Comparison of ENCODE assay signal across 17 cellular contexts in genomic region chr15:29092376-29093064, GRCh38.
DNase-seq lines count a peak whose midpoint lies in the region; ATAC-seq, FAIRE-seq and TF ChIP-seq lines count a peak whose summit lies in the region.
"Had no signal": no experiment of that assay in that cellular context is flagged by ENCODE, and none has a peak within 500 bp of the region (broad histone marks: within the 10 kb centered on the region; RNA-seq: fewer than 3 reads in every experiment).

No MANE protein-coding gene starts in this region.

- H3K9me3 Mint-ChIP-seq in activated CD8-positive, alpha-beta T cell treated with anti-CD3 and anti-CD28 coated beads for 36 hours: no peaks in the 10 kb centered on the region
- H3K9me3 Mint-ChIP-seq in activated CD8-positive, alpha-beta T cell treated with anti-CD3 and anti-CD28 coated beads, Interleukin-2, amount 10 ng/mL, durations not matched to agents 7 days and 5 days (ENCODE audit: insufficient read depth): no peaks in the 10 kb centered on the region
- no peaks in the 10 kb centered on the region for H3K9me3 Mint-ChIP-seq in astrocyte (ENCODE audit: unreplicated experiment)

- DNase-seq in activated CD8-positive, alpha-beta T cell treated with anti-CD3 and anti-CD28 coated beads for 36 hours: no peak
- no peak for DNase-seq in activated CD8-positive, alpha-beta T cell treated with anti-CD3 and anti-CD28 coated beads, Interleukin-2, amount 10 ng/mL, durations not matched to agents 7 days and 5 days
- no peak for DNase-seq in astrocyte (ENCODE audit: low read depth)
- peak; percentile 64 for DNase-seq in spleen
- no peak for DNase-seq in OCI-LY7 (ENCODE audit: low spot score)
- no peak for DNase-seq in activated CD4-positive, alpha-beta T cell treated with anti-CD3 and anti-CD28 coated beads, Interleukin-2, amount 50 U/mL, for 48 hours
- no peak for DNase-seq in SW 1271 (lab: John Stamatoyannopoulos, UW)
- DNase-seq: COR-L47, DMS153, HCEC 1CT, NCI-H1436 treated with DMSO at 0.1 percent for 48 hours, NCI-H2081 treated with DMSO at 0.1 percent for 48 hours, NCI-H226, PC-9 had no signal

- H3K4me2 ChIP-seq in astrocyte (ENCODE audit: low read length) (no peak overlapping the region), OCI-LY7 (ENCODE audit: low read length) (no peak overlapping the region)
- H3K4me2 ChIP-seq: BLaER1 treated with 17β-estradiol and CSF1 and Interleukin-3, amounts not matched to agents 10 nM and 100 nM; PC-9 had no signal

- no peaks in the 10 kb centered on the region for H3K27me3 Mint-ChIP-seq in activated CD8-positive, alpha-beta T cell treated with anti-CD3 and anti-CD28 coated beads for 36 hours
- no peaks in the 10 kb centered on the region for H3K27me3 Mint-ChIP-seq in activated CD8-positive, alpha-beta T cell treated with anti-CD3 and anti-CD28 coated beads, Interleukin-2, amount 10 ng/mL, durations not matched to agents 7 days and 5 days (ENCODE audit: low read depth)
- H3K27me3 Mint-ChIP-seq in astrocyte (ENCODE audit: low read depth, unreplicated experiment): peaks cover 3% of the 10 kb centered on the region

- POLR2A ChIA-PET in activated CD8-positive, alpha-beta T cell treated with anti-CD3 and anti-CD28 coated beads for 36 hours (lab: Charles Lee): no interaction called here
- POLR2A ChIA-PET in activated CD8-positive, alpha-beta T cell treated with anti-CD3 and anti-CD28 coated beads, Interleukin-2, amount 10 ng/mL, durations not matched to agents 7 days and 5 days (lab: Charles Lee): no interaction called here
- POLR2A ChIA-PET in OCI-LY7 (lab: Charles Lee): no interaction called here

- no peak for TF ChIP-seq POLR2A in spleen (IDR thresholded peaks at IDR 0.05)

- H4K20me1 ChIP-seq in astrocyte (ENCODE audit: insufficient read depth, low read length) (no peaks in the 10 kb centered on the region), OCI-LY7 (ENCODE audit: insufficient read depth, low read length) (no peaks in the 10 kb centered on the region)
- H4K20me1 ChIP-seq: BLaER1 treated with 17β-estradiol and CSF1 and Interleukin-3, amounts not matched to agents 10 nM and 100 nM had no signal

- H3K4me1 Mint-ChIP-seq in activated CD8-positive, alpha-beta T cell treated with anti-CD3 and anti-CD28 coated beads for 36 hours (ENCODE audit: low read depth): peaks cover 21% of the 10 kb centered on the region
- H3K4me1 Mint-ChIP-seq in activated CD8-positive, alpha-beta T cell treated with anti-CD3 and anti-CD28 coated beads, Interleukin-2, amount 10 ng/mL, durations not matched to agents 7 days and 5 days (ENCODE audit: low read depth): peaks cover 30% of the 10 kb centered on the region
- peaks cover 5% of the 10 kb centered on the region for H3K4me1 Mint-ChIP-seq in astrocyte (ENCODE audit: low read depth, unreplicated experiment)

- H2AFZ ChIP-seq in astrocyte (ENCODE audit: low read depth, low read length) (no peak overlapping the region), OCI-LY7 (ENCODE audit: low read length) (no peak overlapping the region)
- H2AFZ ChIP-seq: PC-9 had no signal

- no peak overlapping the region for H3K4me3 Mint-ChIP-seq in activated CD8-positive, alpha-beta T cell treated with anti-CD3 and anti-CD28 coated beads for 36 hours
- no peak overlapping the region for H3K4me3 Mint-ChIP-seq in activated CD8-positive, alpha-beta T cell treated with anti-CD3 and anti-CD28 coated beads, Interleukin-2, amount 10 ng/mL, durations not matched to agents 7 days and 5 days
- no peak overlapping the region for H3K4me3 Mint-ChIP-seq in astrocyte (ENCODE audit: unreplicated experiment)

- no peaks in the 10 kb centered on the region for H3K36me3 ChIP-seq in astrocyte (ENCODE audit: insufficient read depth, low read length)
- H3K36me3 ChIP-seq in spleen: peaks cover 0 to 19% (median 0%) of the 10 kb centered on the region in 6 donors
- no peaks in the 10 kb centered on the region for H3K36me3 ChIP-seq in OCI-LY7 (ENCODE audit: insufficient read depth, low read length)

- H3K27ac ChIP-seq in astrocyte (ENCODE audit: low read depth, low read length) (no peak overlapping the region), layer of hippocampus (ENCODE audit: low read depth, low read length) (peak overlapping the region; percentile 33), spleen (no peak overlapping the region), OCI-LY7 (ENCODE audit: low read depth, low read length, poor library complexity, severe bottlenecking) (no peak overlapping the region)
- H3K27ac ChIP-seq: 22Rv1; BLaER1 treated with 17β-estradiol and CSF1 and Interleukin-3, amounts not matched to agents 10 nM and 100 nM; PC-9 had no signal

- no peak for TF ChIP-seq CTCF in activated CD8-positive, alpha-beta T cell treated with anti-CD3 and anti-CD28 coated beads for 36 hours (IDR thresholded peaks at IDR 0.05)
- TF ChIP-seq CTCF in astrocyte (IDR thresholded peaks at IDR 0.05; ENCODE audit: insufficient read depth, low read depth, low read length) (no peak), spleen (IDR thresholded peaks at IDR 0.05 in 8 of 11, conservative IDR thresholded peaks at IDR 0.05 in 3 of 11) (no peak), OCI-LY7 (conservative IDR thresholded peaks at IDR 0.05; ENCODE audit: low read length) (no peak)

- CTCF ChIA-PET in activated CD8-positive, alpha-beta T cell treated with anti-CD3 and anti-CD28 coated beads for 36 hours (lab: Charles Lee): interaction anchor here (1.5 to 7.7 kb wide), 4 partner anchors 7 to 109 kb away, joined by 7 to 90 read pairs (median 24); no protein-coding TSS in a partner anchor
- CTCF ChIA-PET in activated CD8-positive, alpha-beta T cell treated with anti-CD3 and anti-CD28 coated beads, Interleukin-2, amount 10 ng/mL, durations not matched to agents 7 days and 5 days (lab: Charles Lee): interaction anchor here (1.0 to 4.9 kb wide), 5 partner anchors 8 to 117 kb away, joined by 3 to 72 read pairs (median 9); no protein-coding TSS in a partner anchor
- CTCF ChIA-PET in OCI-LY7 (lab: Charles Lee; ENCODE audit: unreplicated experiment): no interaction called here

- no peak for FAIRE-seq in astrocyte (lab: Jason Lieb, UNC)

- peaks cover 3% of the 10 kb centered on the region for H3K36me3 Mint-ChIP-seq in activated CD8-positive, alpha-beta T cell treated with anti-CD3 and anti-CD28 coated beads for 36 hours (ENCODE audit: low read depth)
- no peaks in the 10 kb centered on the region for H3K36me3 Mint-ChIP-seq in activated CD8-positive, alpha-beta T cell treated with anti-CD3 and anti-CD28 coated beads, Interleukin-2, amount 10 ng/mL, durations not matched to agents 7 days and 5 days (ENCODE audit: low read depth)
- peaks cover 7% of the 10 kb centered on the region for H3K36me3 Mint-ChIP-seq in astrocyte (ENCODE audit: low read depth, unreplicated experiment)

- H3K27me3 ChIP-seq in astrocyte (ENCODE audit: insufficient read depth, low read length) (no peaks in the 10 kb centered on the region), layer of hippocampus (ENCODE audit: control insufficient read depth, insufficient read depth, low read length) (no peaks in the 10 kb centered on the region), spleen (replicated peaks in 1 of 7) (peaks cover 0 to 8% (median 0%) of the 10 kb centered on the region in 7 donors)
- H3K27me3 ChIP-seq: BLaER1 treated with 17β-estradiol and CSF1 and Interleukin-3, amounts not matched to agents 10 nM and 100 nM had no signal

- H3K4me3 ChIP-seq in astrocyte (ENCODE audit: insufficient read depth, low read depth, low read length) (no peak overlapping the region), spleen (no peak overlapping the region), OCI-LY7 (ENCODE audit: low read depth, low read length, poor library complexity, severe bottlenecking) (no peak overlapping the region)
- H3K4me3 ChIP-seq: BLaER1 treated with 17β-estradiol and CSF1 and Interleukin-3, amounts not matched to agents 10 nM and 100 nM; PC-9 had no signal

- 92 to 97% (median 95%) methylated on average over 13 to 14 of the region's 14 CpGs for WGBS in spleen, 5 donors

- intact Hi-C loops in activated CD8-positive, alpha-beta T cell treated with anti-CD3 and anti-CD28 coated beads for 36 hours (cut with micrococcal nuclease): no loop called here
- intact Hi-C loops in spleen (cut with DNase I; ENCODE audit: low total_unique reads): no loop called here
- intact Hi-C loops in OCI-LY7 (cut with micrococcal nuclease; ENCODE audit: unreplicated experiment): no loop called here

- H3K9me3 ChIP-seq in astrocyte (ENCODE audit: insufficient read depth, low read depth, low read length) (no peaks in the 10 kb centered on the region), spleen (no peaks in the 10 kb centered on the region), OCI-LY7 (ENCODE audit: low read length) (no peaks in the 10 kb centered on the region)
- H3K9me3 ChIP-seq: BLaER1 treated with 17β-estradiol and CSF1 and Interleukin-3, amounts not matched to agents 10 nM and 100 nM had no signal

- no peaks in the 10 kb centered on the region for H3K9me2 ChIP-seq in OCI-LY7 (ENCODE audit: insufficient read depth, low read length)

- H3K4me1 ChIP-seq in astrocyte (ENCODE audit: insufficient read depth, low read length) (no peaks in the 10 kb centered on the region), spleen (peaks cover 0 to 17% (median 10%) of the 10 kb centered on the region in 6 donors), OCI-LY7 (ENCODE audit: insufficient read depth, low read length, poor library complexity, severe bottlenecking) (no peaks in the 10 kb centered on the region)

- ATAC-seq in activated CD8-positive, alpha-beta T cell treated with anti-CD3 and anti-CD28 coated beads for 36 hours: no peak
- no peak for ATAC-seq in activated CD8-positive, alpha-beta T cell treated with anti-CD3 and anti-CD28 coated beads, Interleukin-2, amount 10 ng/mL, durations not matched to agents 7 days and 5 days

- no TSS peak for BruUV-seq in OCI-LY7 (replicated peaks; lab: Mats Ljungman, UMichigan)

- H3K79me2 ChIP-seq in astrocyte (ENCODE audit: insufficient read depth, low read length) (no peaks in the 10 kb centered on the region), OCI-LY7 (ENCODE audit: insufficient read depth, low read depth, low read length) (no peaks in the 10 kb centered on the region)

- peak overlapping the region; percentile 38 for H3K27ac Mint-ChIP-seq in activated CD8-positive, alpha-beta T cell treated with anti-CD3 and anti-CD28 coated beads for 36 hours
- no peak overlapping the region for H3K27ac Mint-ChIP-seq in activated CD8-positive, alpha-beta T cell treated with anti-CD3 and anti-CD28 coated beads, Interleukin-2, amount 10 ng/mL, durations not matched to agents 7 days and 5 days
- peak overlapping the region; percentile 44 for H3K27ac Mint-ChIP-seq in astrocyte (ENCODE audit: unreplicated experiment)

- H3K9ac ChIP-seq in astrocyte (ENCODE audit: low read length): no peak overlapping the region
- H3K9ac ChIP-seq: BLaER1 treated with 17β-estradiol and CSF1 and Interleukin-3, amounts not matched to agents 10 nM and 100 nM had no signal
